8 cellular contexts compared by ENCODE assay signal in genomic region chr9:77707696-77708095, GRCh38. TPM values are rescaled to one million over a fixed set of nuclear protein-coding genes. Genes with fewer than 3 reads are reported as not detected.
DNase-seq lines count a peak whose midpoint lies in the region; ATAC-seq and TF ChIP-seq lines count a peak whose summit lies in the region.

No MANE protein-coding gene starts in this region.

- ATAC-seq in HG03135 (IDR thresholded peaks at IDR 0.05; ENCODE audit: unreplicated experiment) (no peak), GM21717 (IDR thresholded peaks at IDR 0.05; ENCODE audit: unreplicated experiment) (no peak), HG02571 (IDR thresholded peaks at IDR 0.05; ENCODE audit: unreplicated experiment) (no peak)

- H3K4me2 ChIP-seq in SK-N-SH = peak overlapping the region; percentile 4; the same call in 1 of the 2 replicates

- H3K4me3 ChIP-seq in SK-N-SH (ENCODE audit: low read depth in 2 of 2, low read length in 1 of 2) = no peak overlapping the region
- no peak overlapping the region for H3K4me3 ChIP-seq in foreskin fibroblast (ENCODE audit: low read depth in 1 of 2, low read length in 2 of 2)
- H3K4me3 ChIP-seq in rectal smooth muscle tissue (ENCODE audit: low read length) = no peak overlapping the region

- no peak for TF ChIP-seq RAD21 in SK-N-SH (IDR thresholded peaks at IDR 0.05; ENCODE audit: low read length)

- TF ChIP-seq EP300 in SK-N-SH (IDR thresholded peaks at IDR 0.05; ENCODE audit: borderline replicate concordance in 1 of 2, low read depth in 1 of 2, low read length in 1 of 2) = peak in 1 of 2 experiments; percentile 94; a peak in 2 of 4 replicates

- POLR2A ChIA-PET in SK-N-SH (lab: Yijun Ruan, JAX) = no interaction called here

- H4K20me1 ChIP-seq in SK-N-SH (ENCODE audit: insufficient read depth) = no peaks in the 10 kb centered on the region

- CTCF ChIA-PET in SK-N-SH (lab: Yijun Ruan, JAX) = interaction anchor here (0.6 kb wide), 1 partner anchor 49 kb away, joined by 3 read pairs; no protein-coding TSS in a partner anchor

- no peaks in the 10 kb centered on the region for H3K9me2 ChIP-seq in SK-N-SH

- H3K27me3 ChIP-seq in SK-N-SH (ENCODE audit: insufficient read depth) (no peaks in the 10 kb centered on the region), rectal smooth muscle tissue (ENCODE audit: control insufficient read depth, insufficient read depth, low read length) (no peaks in the 10 kb centered on the region)

- H3K27ac ChIP-seq in SK-N-SH (ENCODE audit: low read depth in 2 of 2, low read length in 1 of 2) (peak overlapping the region; percentile 76 to 84; a peak in 3 of 4 replicates), rectal smooth muscle tissue (ENCODE audit: low read depth, low read length) (peak overlapping the region; percentile 40)

- no peaks in the 10 kb centered on the region; the same call in 1 of the 2 replicates for H3K9me3 ChIP-seq in SK-N-SH

- peaks cover 6 to 9% of the 10 kb centered on the region in 2 experiments for H3K4me1 ChIP-seq in SK-N-SH (ENCODE audit: control insufficient read depth in 1 of 2, insufficient read depth in 2 of 2, low read depth in 1 of 2, low read length in 1 of 2)
- peaks cover 3% of the 10 kb centered on the region for H3K4me1 ChIP-seq in rectal smooth muscle tissue (ENCODE audit: control insufficient read depth, insufficient read depth, low read length)

- peaks cover 41% of the 10 kb centered on the region for H3F3A ChIP-seq in SK-N-SH (replicated peaks; ENCODE audit: insufficient read depth)

- H3K9ac ChIP-seq in SK-N-SH (peak overlapping the region; percentile 50), rectal smooth muscle tissue (ENCODE audit: low read length) (no peak overlapping the region)

- DNase-seq in GM03348 (ENCODE audit: low spot score) (peak; percentile 88), SK-N-SH (no peak), foreskin fibroblast (peak; percentile 98 to 99), hippocampal formation (lab: John Stamatoyannopoulos, UW) (no peak)

- no peaks in the 10 kb centered on the region for H3K36me3 ChIP-seq in SK-N-SH (replicated peaks in 1 of 2; ENCODE audit: control insufficient read depth in 1 of 2, insufficient read depth in 2 of 2, low read length in 1 of 2)
- no peaks in the 10 kb centered on the region for H3K36me3 ChIP-seq in rectal smooth muscle tissue (ENCODE audit: control insufficient read depth, insufficient read depth, low read length)

- H3K79me2 ChIP-seq in SK-N-SH (ENCODE audit: insufficient read depth) = peaks cover 18% of the 10 kb centered on the region; the same call in 1 of the 2 replicates

- TF ChIP-seq CTCF in SK-N-SH (IDR thresholded peaks at IDR 0.05) (no peak), foreskin fibroblast (IDR thresholded peaks at IDR 0.05; ENCODE audit: low read depth, low read length) (no peak)

- WGBS in SK-N-SH (ENCODE audit: low lambda C conversion rate) = 11% methylated on average over 3 of the region's 3 CpGs

- H2AFZ ChIP-seq in SK-N-SH (ENCODE audit: low read depth) = no peak overlapping the region

TF ChIP-seq in SK-N-SH, 30 proteins besides CTCF, POLR2A, EP300 and RAD21:
- TF ChIP-seq FOXJ3 (CRISPR knock-in tag; IDR thresholded peaks at IDR 0.05) (no peak), MAX (IDR thresholded peaks at IDR 0.05; ENCODE audit: low read depth) (peak; percentile 84), RXRA (IDR thresholded peaks at IDR 0.05; ENCODE audit: borderline replicate concordance, low read depth) (peak; percentile 45; the same call in 1 of the 2 replicates), FOXM1 (IDR thresholded peaks at IDR 0.05; ENCODE audit: low read depth) (0 out of 2 replicates have a peak, but pooled peaks have one; percentile 41), PBX3 (IDR thresholded peaks at IDR 0.05) (peak; percentile 94), IRF3 (IDR thresholded peaks at IDR 0.05; ENCODE audit: low read depth, low read length) (no peak), NFIC (IDR thresholded peaks at IDR 0.05; ENCODE audit: borderline replicate concordance) (peak; percentile 93), FOSL2 (IDR thresholded peaks at IDR 0.05; ENCODE audit: borderline replicate concordance, low read depth) (peak; percentile 94), TEAD4 (IDR thresholded peaks at IDR 0.05; ENCODE audit: borderline replicate concordance, insufficient read depth) (peak; percentile 96), SIN3A (IDR thresholded peaks at IDR 0.05; ENCODE audit: borderline replicate concordance, low read depth, low read length) (no peak), JUND (IDR thresholded peaks at IDR 0.05) (peak; percentile 97), ZBTB33 (IDR thresholded peaks at IDR 0.05; ENCODE audit: borderline replicate concordance, low read depth) (peak; percentile 66), MEF2A (IDR thresholded peaks at IDR 0.05; ENCODE audit: borderline replicate concordance, low read depth) (peak; percentile 65; the same call in 1 of the 2 replicates), REST (IDR thresholded peaks at IDR 0.05; ENCODE audit: low read depth, low read length) (0 out of 2 replicates have a peak, but pooled peaks have one; percentile 36), POLR2AphosphoS5 (IDR thresholded peaks at IDR 0.05; ENCODE audit: low read depth, low read length) (peak; percentile 47; the same call in 1 of the 2 replicates), TCF12 (IDR thresholded peaks at IDR 0.05) (peak; percentile 93)

RNA-seq across cellular contexts. Expression of gene GNA14, which starts 59.6 kb away (rescaled TPM):
- polyA plus RNA-seq in SK-N-SH (2012; rRNA removed) = 0.15 and 0.26 TPM in 2 replicates
- polyA plus RNA-seq in SK-N-SH (2012; cell fraction: cytosol; rRNA removed) = 0.23 and 0.26 TPM in 2 replicates
- polyA plus RNA-seq in SK-N-SH (2012; cell fraction: nucleus; rRNA removed) = 0.33 and 0.52 TPM in 2 replicates

Comparison
In these comparisons a context has a peak if more than half of its experiments do, and no peak if none do; other contexts are left out.
1. DNase-seq: peak in GM03348 (single experiment) and foreskin fibroblast (2 of 2); none in SK-N-SH (single experiment) and hippocampal formation (0 of 2).